In genomic region chr3:87788516-87788915, GRCh38 we compare ENCODE assay signal across 38 cellular contexts. TPM values are rescaled to one million over a fixed set of nuclear protein-coding genes. Genes with fewer than 3 reads are reported as not detected.
"Had no signal": no experiment of that assay in that cellular context is flagged by ENCODE, and none has a peak within 500 bp of the region (broad histone marks: within the 10 kb centered on the region; RNA-seq: fewer than 3 reads in every experiment).

No MANE protein-coding gene starts in this region.

- H3K9ac ChIP-seq: KMS-11 had no signal

- H3K4me2 ChIP-seq: KMS-11 had no signal

- H3K9me3 ChIP-seq: MG63 had no signal

- H3K4me3 ChIP-seq: MG63 had no signal

- H3K27me3 ChIP-seq: MG63 had no signal

- H3K36me3 ChIP-seq: MG63 had no signal

- DNase-seq: Karpas-422, Kasumi-1, MG63, MM.1S, MV-4-11, NCI-H1048, NCI-H1092, NCI-H1092 treated with DMSO at 0.1 percent for 48 hours, NCI-H1105, NCI-H1105 treated with DMSO at 0.1 percent for 48 hours, NCI-H1417, NCI-H1417 treated with DMSO at 0.1 percent for 48 hours, NCI-H1436, NCI-H1436 treated with DMSO at 0.1 percent for 48 hours, NCI-H146, NCI-H1694, NCI-H1694 treated with DMSO at 0.1 percent for 48 hours, NCI-H187, NCI-H187 treated with DMSO at 0.1 percent for 48 hours, NCI-H1930, NCI-H2029, NCI-H2029 treated with DMSO at 0.1 percent for 48 hours, NCI-H2081, NCI-H2081 treated with DMSO at 0.1 percent for 48 hours, NCI-H2107, NCI-H2171, NCI-H2171 treated with DMSO at 0.1 percent for 48 hours, NCI-H2227 treated with DMSO at 0.1 percent for 48 hours, NCI-H345, NCI-H446, NCI-H446 treated with DMSO at 0.1 percent for 48 hours, NCI-H510A, NCI-H510A treated with DMSO at 0.1 percent for 48 hours, NCI-H524, NCI-H524 treated with DMSO at 0.1 percent for 48 hours had no signal

- H3K27ac ChIP-seq: KMS-11 had no signal

RNA-seq across cellular contexts. Expression of gene HTR1F, which starts 4.0 kb away (rescaled TPM):
- total RNA-seq: MCF 10A, NCI-H460 had no signal
